Comparison of ENCODE assay signal across 20 cellular contexts in genomic region chr14:44833376-44833775, GRCh38.
DNase-seq lines count a peak whose midpoint lies in the region; ATAC-seq and TF ChIP-seq lines count a peak whose summit lies in the region.
"Had no signal": no experiment of that assay in that cellular context is flagged by ENCODE, and none has a peak within 500 bp of the region (broad histone marks: within the 10 kb centered on the region; RNA-seq: fewer than 3 reads in every experiment).

No MANE protein-coding gene starts in this region.

- ATAC-seq in omental fat pad (ENCODE audit: low FRiP score) (peak; percentile 74), left ventricle myocardium superior (no peak), GM18909 (IDR thresholded peaks at IDR 0.05; ENCODE audit: poor library complexity, unreplicated experiment) (no peak)
- ATAC-seq in stimulated activated naive CD8-positive, alpha-beta T cell treated with anti-CD3 and anti-CD28 coated beads, Interleukin-15, Interleukin-2, amounts not matched to agents 100 U/mL and 50 U/mL, for 24 hours, result no peak
- ATAC-seq: esophagus mucosa, left lung, Panc1, sciatic nerve had no signal

- TF ChIP-seq CTCF in omental fat pad (IDR thresholded peaks at IDR 0.05), result no peak

- intact Hi-C loops in left ventricle myocardium superior (cut with micrococcal nuclease), result no loop called here

- DNase-seq in DMS53 treated with DMSO at 0.1 percent for 48 hours (lab: John Stamatoyannopoulos, UW; ENCODE audit: unreplicated experiment) (peak; percentile 3), NCI-H460 (ENCODE audit: extremely low read depth, low read depth) (peak; percentile 21), fibroblast of gingiva (ENCODE audit: low read depth) (peak; percentile 48), omental fat pad (ENCODE audit: low spot score) (no peak), left ventricle myocardium superior (no peak)
- no peak for DNase-seq in activated CD8-positive, alpha-beta memory T cell treated with anti-CD3 and anti-CD28 coated beads for 24 hours
- no peak for DNase-seq in stimulated activated naive CD8-positive, alpha-beta T cell treated with anti-CD3 and anti-CD28 coated beads, Interleukin-15, Interleukin-2, amounts not matched to agents 100 U/mL and 50 U/mL, for 24 hours
- DNase-seq: activated CD4-positive, alpha-beta T cell treated with anti-CD3 and anti-CD28 coated beads, Interleukin-2, amount 50 U/mL, for 4 hours; brain microvascular endothelial cell; dorsolateral prefrontal cortex; Karpas-422; left lung; NCI-H1092 treated with DMSO at 0.1 percent for 48 hours; NCI-H82; occipital lobe; stimulated activated CD4-positive, alpha-beta T cell treated with anti-CD3 and anti-CD28 coated beads, Interleukin-4, amount 100 ng/mL, for 1 hour had no signal

Comparison
In these comparisons a context has a peak if more than half of its experiments do, and no peak if none do; other contexts are left out.
1. DNase-seq: peak in DMS53 treated with DMSO at 0.1 percent for 48 hours (single experiment), NCI-H460 (single experiment) and fibroblast of gingiva (single experiment); none in omental fat pad (single experiment), activated CD8-positive, alpha-beta memory T cell treated with anti-CD3 and anti-CD28 coated beads for 24 hours (single experiment), stimulated activated naive CD8-positive, alpha-beta T cell treated with anti-CD3 and anti-CD28 coated beads, Interleukin-15, Interleukin-2, amounts not matched to agents 100 U/mL and 50 U/mL, for 24 hours (single experiment) and left ventricle myocardium superior (single experiment).